2 cellular contexts compared by ENCODE assay signal in genomic region chr6:40536442-40536841, GRCh38.
TF ChIP-seq lines count a peak whose summit lies in the region.

No MANE protein-coding gene starts in this region.

TF ChIP-seq in WTC11, 78 proteins besides CTCF, POLR2A, EP300 and RAD21:
- no peak for TF ChIP-seq TP53 (CRISPR knock-in tag; IDR thresholded peaks at IDR 0.05)
- no peak for TF ChIP-seq ESRRA (CRISPR knock-in tag; IDR thresholded peaks at IDR 0.05; ENCODE audit: borderline replicate concordance)
- TF ChIP-seq EMX1 (CRISPR knock-in tag; IDR thresholded peaks at IDR 0.05), result no peak
- TF ChIP-seq E2F5 (CRISPR knock-in tag; IDR thresholded peaks at IDR 0.05), result no peak
- no peak for TF ChIP-seq FOXK1 (CRISPR knock-in tag; IDR thresholded peaks at IDR 0.05)
- TF ChIP-seq IRF2 (CRISPR knock-in tag; IDR thresholded peaks at IDR 0.05; ENCODE audit: borderline replicate concordance, low read depth), result no peak
- TF ChIP-seq STAT6 (CRISPR knock-in tag; conservative IDR thresholded peaks at IDR 0.05; ENCODE audit: low read depth), result no peak
TF ChIP-seq in WTC11: peak in this region for 0.

TF ChIP-seq in HepG2, 621 proteins besides CTCF, POLR2A, EP300 and RAD21:
- TF ChIP-seq STAT5B (CRISPR knock-in tag; IDR thresholded peaks at IDR 0.05) (no peak), ZNF274 (CRISPR knock-in tag; IDR thresholded peaks at IDR 0.05) (no peak), THAP7 (CRISPR knock-in tag; IDR thresholded peaks at IDR 0.05) (no peak), ZNF550 (CRISPR knock-in tag; IDR thresholded peaks at IDR 0.05; ENCODE audit: borderline replicate concordance) (no peak), ZZZ3 (CRISPR knock-in tag; IDR thresholded peaks at IDR 0.05; ENCODE audit: borderline replicate concordance) (no peak), ZNF496 (CRISPR knock-in tag; IDR thresholded peaks at IDR 0.05; ENCODE audit: insufficient replicate concordance) (no peak), ZBTB8A (CRISPR knock-in tag; IDR thresholded peaks at IDR 0.05; ENCODE audit: borderline replicate concordance, low read depth) (no peak), TCF12 (IDR thresholded peaks at IDR 0.05) (no peak), TCF12 (CRISPR knock-in tag; IDR thresholded peaks at IDR 0.05) (no peak), ZNF280B (CRISPR knock-in tag; IDR thresholded peaks at IDR 0.05; ENCODE audit: borderline replicate concordance) (no peak), GPN1 (CRISPR knock-in tag; IDR thresholded peaks at IDR 0.05; ENCODE audit: borderline replicate concordance) (no peak), ZNF580 (CRISPR knock-in tag; IDR thresholded peaks at IDR 0.05; ENCODE audit: borderline replicate concordance, low read depth) (no peak), ZNF512 (CRISPR knock-in tag; IDR thresholded peaks at IDR 0.05) (no peak), NFAT5 (CRISPR knock-in tag; IDR thresholded peaks at IDR 0.05) (no peak), ZNF350 (CRISPR knock-in tag; IDR thresholded peaks at IDR 0.05; ENCODE audit: borderline replicate concordance, low read depth) (no peak), ZFP82 (CRISPR knock-in tag; IDR thresholded peaks at IDR 0.05; ENCODE audit: borderline replicate concordance) (no peak), ZNF557 (CRISPR knock-in tag; IDR thresholded peaks at IDR 0.05) (no peak), WIZ (CRISPR knock-in tag; IDR thresholded peaks at IDR 0.05) (no peak)
TF ChIP-seq in HepG2: peak in this region for 0.
